9 cellular contexts compared by ENCODE assay signal in the genomic region with DNA sequence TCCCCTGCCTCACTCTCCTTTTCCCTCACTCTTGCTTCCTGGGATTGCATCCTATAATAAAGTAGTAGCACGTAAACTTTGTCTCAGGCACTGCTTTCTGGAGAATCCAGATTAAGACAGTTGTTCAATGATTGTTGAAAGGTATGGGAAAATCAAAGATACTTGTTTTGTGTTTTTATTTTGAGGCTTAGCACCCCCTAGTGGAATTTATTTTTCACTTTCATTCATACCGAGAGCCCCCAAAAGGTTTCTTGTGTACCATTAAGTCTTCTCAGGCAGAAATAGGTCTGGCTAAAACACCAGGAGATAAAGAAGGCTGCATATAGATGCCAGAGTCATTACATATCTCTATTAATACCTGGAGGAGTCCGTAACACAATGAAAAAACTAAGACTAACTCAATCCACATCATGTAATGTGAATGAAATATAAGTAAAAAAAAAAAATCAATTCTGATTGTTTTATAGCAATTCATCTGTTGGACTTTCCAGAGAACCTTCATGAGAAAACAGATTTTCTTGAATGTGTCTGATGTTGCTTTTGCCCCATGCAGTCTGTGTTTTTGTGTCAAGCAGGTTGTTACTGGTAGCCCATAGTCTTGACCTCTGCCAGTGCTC.
DNase-seq lines count a peak whose midpoint lies in the region; ATAC-seq, FAIRE-seq and TF ChIP-seq lines count a peak whose summit lies in the region.
"Had no signal": no experiment of that assay in that cellular context is flagged by ENCODE, and none has a peak within 500 bp of the region (broad histone marks: within the 10 kb centered on the region; RNA-seq: fewer than 3 reads in every experiment).

No MANE protein-coding gene starts in this region.

- H3K4me2 ChIP-seq in SU-DHL-6 (ENCODE audit: low read depth, low read length, poor library complexity, severe bottlenecking) = no peak overlapping the region
- H3K4me2 ChIP-seq in keratinocyte (ENCODE audit: control insufficient read depth, extremely low read depth, insufficient read depth, low read depth, low read length) = no peak overlapping the region

- no peaks in the 10 kb centered on the region for H3K9me3 Mint-ChIP-seq in HFFc6

- H3K9me2 ChIP-seq in SU-DHL-6 (replicated peaks; ENCODE audit: insufficient read depth, low read length) = no peaks in the 10 kb centered on the region

- peak; percentile 29 for FAIRE-seq in keratinocyte (lab: Jason Lieb, UNC)
- FAIRE-seq: colon had no signal

- dilution Hi-C loops in keratinocyte (cut with MboI; ENCODE audit: extremely low pct_ligation_motif_present, low sequenced_read_pairs) = loop anchor here (25.0 kb wide), 1 partner anchor 209 kb away; no protein-coding TSS in a partner anchor

- H3K27ac Mint-ChIP-seq in HFFc6 = no peak overlapping the region

- peaks cover 16% of the 10 kb centered on the region for H3K27me3 Mint-ChIP-seq in HFFc6 (ENCODE audit: insufficient read depth)

- DNase-seq in AG10803 (ENCODE audit: low read depth) (peak; percentile 23), HFFc6 (no peak), keratinocyte (ENCODE audit: low read depth, low spot score) (no peak), putamen (ENCODE audit: low spot score) (no peak)

- H3K9ac ChIP-seq in SU-DHL-6 (ENCODE audit: low read length) = no peak overlapping the region
- no peak overlapping the region for H3K9ac ChIP-seq in keratinocyte (ENCODE audit: control insufficient read depth, extremely low read depth, insufficient read depth, low read length)

- H3K27me3 ChIP-seq in SU-DHL-6 (ENCODE audit: low read length) = no peaks in the 10 kb centered on the region
- H3K27me3 ChIP-seq in keratinocyte (ENCODE audit: control insufficient read depth, extremely low read depth, insufficient read depth, low read length) = no peaks in the 10 kb centered on the region

- H3K9me1 ChIP-seq in keratinocyte (ENCODE audit: control insufficient read depth, extremely low read depth, insufficient read depth, low read length) = no peaks in the 10 kb centered on the region

- H3K36me3 ChIP-seq in SU-DHL-6 (ENCODE audit: low read length) = no peaks in the 10 kb centered on the region
- H3K36me3 ChIP-seq in keratinocyte (ENCODE audit: control insufficient read depth in 2 of 2, extremely low read depth in 1 of 2, insufficient read depth in 2 of 2, low read length in 2 of 2) = no peaks in the 10 kb centered on the region

- no peak overlapping the region for H3K4me3 ChIP-seq in AG10803 (ENCODE audit: low read length)
- no peak overlapping the region for H3K4me3 ChIP-seq in SU-DHL-6 (ENCODE audit: insufficient read depth, low read length, poor library complexity, severe bottlenecking)
- H3K4me3 ChIP-seq in keratinocyte (ENCODE audit: control insufficient read depth in 2 of 3, extremely low read depth in 1 of 3, insufficient read depth in 2 of 3, low read depth in 1 of 3, low read length in 3 of 3) = no peak overlapping the region

- H2AFZ ChIP-seq in SU-DHL-6 (ENCODE audit: low read depth, low read length, severe bottlenecking) = no peak overlapping the region
- H2AFZ ChIP-seq in keratinocyte (ENCODE audit: control insufficient read depth, low read length) = no peak overlapping the region

- peaks cover 14% of the 10 kb centered on the region for H3K4me1 Mint-ChIP-seq in HFFc6 (ENCODE audit: low read depth)

- H3K4me1 ChIP-seq in keratinocyte (ENCODE audit: control insufficient read depth, extremely low read depth, insufficient read depth, low read length) = no peaks in the 10 kb centered on the region

- H3K4me3 Mint-ChIP-seq in HFFc6 = no peak overlapping the region

- TF ChIP-seq CTCF in AG10803 (conservative IDR thresholded peaks at IDR 0.05; ENCODE audit: low read length) = peak; percentile 57
- TF ChIP-seq CTCF in HFFc6 (IDR thresholded peaks at IDR 0.05) = peak; percentile 83
- peak; percentile 42 for TF ChIP-seq CTCF in SU-DHL-6 (IDR thresholded peaks at IDR 0.05; ENCODE audit: insufficient read depth, low read length, poor library complexity, severe bottlenecking)
- TF ChIP-seq CTCF in keratinocyte (optimal IDR thresholded peaks at IDR 0.05 in 1 of 3, IDR thresholded peaks at IDR 0.05 in 1 of 3, conservative IDR thresholded peaks at IDR 0.05 in 1 of 3; ENCODE audit: extremely low read depth in 1 of 3, insufficient read depth in 2 of 3, low read length in 3 of 3) = peak in 1 of 3 experiments; percentile 36

- no peaks in the 10 kb centered on the region for H4K20me1 ChIP-seq in SU-DHL-6 (ENCODE audit: low read depth, low read length)
- no peaks in the 10 kb centered on the region for H4K20me1 ChIP-seq in keratinocyte (ENCODE audit: control insufficient read depth, extremely low read depth, insufficient read depth, low read length)

- ATAC-seq in GM19351 (IDR thresholded peaks at IDR 0.05; ENCODE audit: unreplicated experiment) = no peak
- no peak for ATAC-seq in HG02973 (IDR thresholded peaks at IDR 0.05; ENCODE audit: unreplicated experiment)
- no peak for ATAC-seq in HG03457 (IDR thresholded peaks at IDR 0.05; ENCODE audit: unreplicated experiment)

- H3K9me3 ChIP-seq in SU-DHL-6 (ENCODE audit: insufficient read depth, low read length) (no peaks in the 10 kb centered on the region), keratinocyte (ENCODE audit: control insufficient read depth, low read depth, low read length) (no peaks in the 10 kb centered on the region)

- H3K79me2 ChIP-seq in SU-DHL-6 (ENCODE audit: insufficient read depth, low read length) (no peaks in the 10 kb centered on the region), keratinocyte (ENCODE audit: control insufficient read depth, insufficient read depth, low read length) (no peaks in the 10 kb centered on the region)

- H3K27ac ChIP-seq in SU-DHL-6 (ENCODE audit: low read depth, low read length) = no peak overlapping the region
- no peak overlapping the region for H3K27ac ChIP-seq in keratinocyte (ENCODE audit: control insufficient read depth, insufficient read depth, low read length)

- no peaks in the 10 kb centered on the region for H3K36me3 Mint-ChIP-seq in HFFc6 (ENCODE audit: low read depth)

- H3F3A ChIP-seq in SU-DHL-6 (ENCODE audit: insufficient read depth) = no peaks in the 10 kb centered on the region
